Comparison of ENCODE assay signal across 1 cellular context in genomic region chr5:80243567-80243966, GRCh38.
TF ChIP-seq lines count a peak whose summit lies in the region.

No MANE protein-coding gene starts in this region.

TF ChIP-seq in HEK293, 187 proteins besides CTCF, POLR2A, EP300 and RAD21 (continued from another document and continues in another):
- no peak; the same call in 1 of the 2 replicates for TF ChIP-seq GLI2 (tag by site-specific recombination; IDR thresholded peaks at IDR 0.05; ENCODE audit: borderline replicate concordance, low read depth)
- TF ChIP-seq GFI1B (tag by site-specific recombination; IDR thresholded peaks at IDR 0.05), result peak; percentile 28; the same call in 1 of the 2 replicates
- TF ChIP-seq ZNF837 (tag by site-specific recombination; IDR thresholded peaks at IDR 0.05), result no peak
- TF ChIP-seq SETDB1 (IDR thresholded peaks at IDR 0.05; ENCODE audit: insufficient read length, low read length), result no peak
- TF ChIP-seq ZBTB6 (tag by site-specific recombination; IDR thresholded peaks at IDR 0.05), result no peak
- TF ChIP-seq ZNF214 (tag by site-specific recombination; IDR thresholded peaks at IDR 0.05; ENCODE audit: borderline replicate concordance), result no peak
- TF ChIP-seq FEZF1 (tag by site-specific recombination; IDR thresholded peaks at IDR 0.05), result no peak
- no peak for TF ChIP-seq REPIN1 (tag by site-specific recombination; IDR thresholded peaks at IDR 0.05; ENCODE audit: low read depth)
- TF ChIP-seq KLF1 (tag by site-specific recombination; IDR thresholded peaks at IDR 0.05), result no peak
- no peak for TF ChIP-seq ZNF777 (tag by site-specific recombination; IDR thresholded peaks at IDR 0.05; ENCODE audit: borderline replicate concordance)
- 0 out of 2 replicates have a peak, but pooled peaks have one; percentile 45 for TF ChIP-seq ZNF404 (tag by site-specific recombination; IDR thresholded peaks at IDR 0.05)
- no peak for TF ChIP-seq BCL11A (tag by site-specific recombination; IDR thresholded peaks at IDR 0.05; ENCODE audit: low read depth)
- peak; percentile 79 for TF ChIP-seq ZBTB11 (tag by site-specific recombination; conservative IDR thresholded peaks at IDR 0.05; ENCODE audit: low read depth)
- TF ChIP-seq PBX3 (CRISPR knock-in tag; IDR thresholded peaks at IDR 0.05), result no peak
- TF ChIP-seq ZNF391 (tag by site-specific recombination; IDR thresholded peaks at IDR 0.05; ENCODE audit: borderline replicate concordance, low read depth), result no peak
- peak; percentile 67 for TF ChIP-seq ZNF510 (tag by site-specific recombination; IDR thresholded peaks at IDR 0.05; ENCODE audit: insufficient replicate concordance)
- TF ChIP-seq ZFP37 (tag by site-specific recombination; IDR thresholded peaks at IDR 0.05), result 0 out of 2 replicates have a peak, but pooled peaks have one; percentile 34
- no peak for TF ChIP-seq ZNF423 (tag by site-specific recombination; IDR thresholded peaks at IDR 0.05)
- TF ChIP-seq ZNF830 (tag by site-specific recombination; IDR thresholded peaks at IDR 0.05; ENCODE audit: low read depth), result no peak
- no peak for TF ChIP-seq SP3 (tag by site-specific recombination; IDR thresholded peaks at IDR 0.05)
- TF ChIP-seq ZNF785 (tag by site-specific recombination; IDR thresholded peaks at IDR 0.05), result no peak
- no peak for TF ChIP-seq ZNF175 (tag by site-specific recombination; IDR thresholded peaks at IDR 0.05)
- TF ChIP-seq ZNF223 (tag by site-specific recombination; IDR thresholded peaks at IDR 0.05), result 0 out of 2 replicates have a peak, but pooled peaks have one; percentile 31
- peak; percentile 95 for TF ChIP-seq ZNF394 (tag by site-specific recombination; IDR thresholded peaks at IDR 0.05; ENCODE audit: borderline replicate concordance)
- TF ChIP-seq ZNF529 (tag by site-specific recombination; IDR thresholded peaks at IDR 0.05; ENCODE audit: insufficient replicate concordance), result peak; percentile 46
- TF ChIP-seq ZNF580 (tag by site-specific recombination; IDR thresholded peaks at IDR 0.05), result no peak
- TF ChIP-seq ZNF558 (tag by site-specific recombination; IDR thresholded peaks at IDR 0.05), result peak; percentile 76
- peak; percentile 40 for TF ChIP-seq ZNF654 (tag by site-specific recombination; IDR thresholded peaks at IDR 0.05; ENCODE audit: low read depth)
- TF ChIP-seq ZNF184 (tag by site-specific recombination; IDR thresholded peaks at IDR 0.05), result no peak
- TF ChIP-seq ELK4 (IDR thresholded peaks at IDR 0.05; ENCODE audit: borderline replicate concordance, low read depth, low read length), result no peak
- no peak for TF ChIP-seq ZNF76 (tag by site-specific recombination; IDR thresholded peaks at IDR 0.05; ENCODE audit: borderline replicate concordance, low read depth)
- no peak for TF ChIP-seq HOXD13 (CRISPR knock-in tag; IDR thresholded peaks at IDR 0.05; ENCODE audit: borderline replicate concordance)
- TF ChIP-seq HIC1 (tag by site-specific recombination; IDR thresholded peaks at IDR 0.05), result no peak
- no peak for TF ChIP-seq BCL6B (tag by site-specific recombination; IDR thresholded peaks at IDR 0.05)
- no peak for TF ChIP-seq HOXA7 (CRISPR knock-in tag; IDR thresholded peaks at IDR 0.05; ENCODE audit: borderline replicate concordance)
- 0 out of 2 replicates have a peak, but pooled peaks have one; percentile 79 for TF ChIP-seq ZNF292 (tag by site-specific recombination; IDR thresholded peaks at IDR 0.05; ENCODE audit: borderline replicate concordance, low read depth)
- TF ChIP-seq KLF16 (tag by site-specific recombination; IDR thresholded peaks at IDR 0.05), result no peak
- TF ChIP-seq ZSCAN4 (tag by site-specific recombination; IDR thresholded peaks at IDR 0.05), result no peak
- TF ChIP-seq ZNF155 (tag by site-specific recombination; IDR thresholded peaks at IDR 0.05), result no peak
- peak; percentile 81; the same call in 1 of the 2 replicates for TF ChIP-seq ZNF138 (tag by site-specific recombination; IDR thresholded peaks at IDR 0.05; ENCODE audit: borderline replicate concordance)
- TF ChIP-seq SCRT1 (tag by site-specific recombination; IDR thresholded peaks at IDR 0.05; ENCODE audit: borderline replicate concordance), result no peak
- TF ChIP-seq ZNF174 (tag by site-specific recombination; IDR thresholded peaks at IDR 0.05), result no peak
- TF ChIP-seq WT1 (tag by site-specific recombination; IDR thresholded peaks at IDR 0.05), result no peak
- peak; percentile 61; the same call in 1 of the 2 replicates for TF ChIP-seq REST (tag by site-specific recombination; IDR thresholded peaks at IDR 0.05)
- no peak for TF ChIP-seq ZNF133 (tag by site-specific recombination; IDR thresholded peaks at IDR 0.05)
- TF ChIP-seq ZNF791 (tag by site-specific recombination; IDR thresholded peaks at IDR 0.05), result no peak
- TF ChIP-seq KLF9 (tag by site-specific recombination; IDR thresholded peaks at IDR 0.05; ENCODE audit: low read depth), result no peak
- TF ChIP-seq ZNF664 (tag by site-specific recombination; IDR thresholded peaks at IDR 0.05), result peak; percentile 43; the same call in 1 of the 2 replicates
- no peak for TF ChIP-seq PRDM1 (tag by site-specific recombination; IDR thresholded peaks at IDR 0.05)
- no peak for TF ChIP-seq ZFP3 (tag by site-specific recombination; IDR thresholded peaks at IDR 0.05; ENCODE audit: low read depth)
- TF ChIP-seq SALL2 (tag by site-specific recombination; IDR thresholded peaks at IDR 0.05; ENCODE audit: borderline replicate concordance), result no peak
- TF ChIP-seq BCL11B (tag by site-specific recombination; IDR thresholded peaks at IDR 0.05; ENCODE audit: low read depth), result no peak
- TF ChIP-seq ZSCAN23 (tag by site-specific recombination; IDR thresholded peaks at IDR 0.05), result no peak
- TF ChIP-seq ZNF24 (tag by site-specific recombination; IDR thresholded peaks at IDR 0.05), result no peak
